8 cellular contexts compared by ENCODE assay signal in the genomic region with DNA sequence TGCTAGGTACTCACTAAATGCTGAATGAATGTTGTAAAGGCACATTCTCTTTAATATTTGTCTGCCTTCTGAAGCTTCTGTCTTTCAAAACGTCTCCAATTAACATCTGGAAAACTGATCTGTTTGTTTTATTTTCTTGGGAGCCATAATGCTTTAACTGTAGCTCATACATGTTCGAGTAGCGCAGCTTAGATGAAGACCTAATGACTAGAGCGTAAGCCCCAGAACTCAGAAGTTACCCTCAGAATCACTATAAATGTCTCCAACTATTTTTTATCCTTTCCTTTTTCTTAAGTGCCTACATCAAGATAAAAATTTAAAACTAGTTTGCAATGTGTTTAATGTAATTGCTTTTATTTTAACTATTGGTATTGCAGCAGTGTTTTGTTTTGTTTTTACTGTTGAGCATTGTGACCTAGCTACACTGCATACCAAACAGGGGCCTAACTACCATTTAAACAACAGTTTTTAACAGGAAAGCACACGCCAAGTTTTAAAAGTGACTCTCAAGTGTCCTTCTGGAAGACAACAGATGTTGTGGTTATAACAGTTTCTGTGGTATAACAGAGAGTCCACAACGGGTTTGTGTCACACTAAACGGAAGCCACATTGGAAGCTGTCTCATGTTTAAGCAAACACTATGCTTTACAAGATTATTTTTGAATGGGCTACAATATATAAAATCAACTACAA. TPM values are rescaled to one million over a fixed set of nuclear protein-coding genes. Genes with fewer than 3 reads are reported as not detected.
A peak's percentile ranks its signal among the peaks of the same experiment; 100 is the strongest.
DNase-seq lines count a peak whose midpoint lies in the region; ATAC-seq and TF ChIP-seq lines count a peak whose summit lies in the region.

No MANE protein-coding gene starts in this region.

- peaks cover 6 to 9% of the 10 kb centered on the region in 2 donors for H3K36me3 Mint-ChIP-seq in activated T-cell treated with anti-CD3 and anti-CD28 coated beads, Interleukin-2, amount 50 U/mL, for 72 hours (ENCODE audit: insufficient read depth in 2 of 2)
- H3K36me3 Mint-ChIP-seq in activated T-cell treated with anti-CD3 and anti-CD28 coated beads, Interleukin-2, amount 50 U/mL, for 24 hours (ENCODE audit: low read depth) = no peaks in the 10 kb centered on the region
- H3K36me3 Mint-ChIP-seq in stimulated activated naive B cell treated with anti-CD40 and anti-IgM and Interleukin-4, amounts not matched to agents 10 μg/mL and 1 μg/mL and 100 μg/mL, for 72 hours = no peaks in the 10 kb centered on the region

- TF ChIP-seq EP300 in suprapubic skin (IDR thresholded peaks at IDR 0.05) = no peak

- no peak for TF ChIP-seq CTCF in suprapubic skin (IDR thresholded peaks at IDR 0.05)

- WGBS in suprapubic skin = 69% methylated on average over 7 of the region's 7 CpGs

- peaks cover 3% of the 10 kb centered on the region for H3K27me3 ChIP-seq in suprapubic skin

- H3K4me1 ChIP-seq in suprapubic skin = no peaks in the 10 kb centered on the region

- peak overlapping the region; percentile 57 for H3K27ac Mint-ChIP-seq in activated T-cell treated with anti-CD3 and anti-CD28 coated beads, Interleukin-2, amount 50 U/mL, for 72 hours
- H3K27ac Mint-ChIP-seq in activated T-cell treated with anti-CD3 and anti-CD28 coated beads, Interleukin-2, amount 50 U/mL, for 24 hours = no peak overlapping the region
- H3K27ac Mint-ChIP-seq in stimulated activated naive B cell treated with anti-CD40 and anti-IgM and Interleukin-4, amounts not matched to agents 10 μg/mL and 1 μg/mL and 100 μg/mL, for 72 hours = no peak overlapping the region

- peak overlapping the region in 1 of 2 donors; percentile 56 for H3K4me3 Mint-ChIP-seq in activated T-cell treated with anti-CD3 and anti-CD28 coated beads, Interleukin-2, amount 50 U/mL, for 72 hours
- H3K4me3 Mint-ChIP-seq in activated T-cell treated with anti-CD3 and anti-CD28 coated beads, Interleukin-2, amount 50 U/mL, for 24 hours = no peak overlapping the region
- H3K4me3 Mint-ChIP-seq in stimulated activated naive B cell treated with anti-CD40 and anti-IgM and Interleukin-4, amounts not matched to agents 10 μg/mL and 1 μg/mL and 100 μg/mL, for 72 hours = no peak overlapping the region

- ATAC-seq in activated T-cell treated with anti-CD3 and anti-CD28 coated beads, Interleukin-2, amount 50 U/mL, for 72 hours (replicated peaks in 1 of 2) = peak; percentile 90 to 94
- peak; percentile 95 for ATAC-seq in HG02870 (IDR thresholded peaks at IDR 0.05; ENCODE audit: unreplicated experiment)
- peak; percentile 88 to 92 for ATAC-seq in stimulated activated naive B cell treated with anti-CD40 and anti-IgM and Interleukin-4, amounts not matched to agents 10 μg/mL and 1 μg/mL and 100 μg/mL, for 72 hours (replicated peaks)

- H3K4me1 Mint-ChIP-seq in activated T-cell treated with anti-CD3 and anti-CD28 coated beads, Interleukin-2, amount 50 U/mL, for 72 hours (ENCODE audit: low read depth) = peaks cover 17% of the 10 kb centered on the region
- H3K4me1 Mint-ChIP-seq in activated T-cell treated with anti-CD3 and anti-CD28 coated beads, Interleukin-2, amount 50 U/mL, for 24 hours (ENCODE audit: low read depth) = peaks cover 18% of the 10 kb centered on the region
- peaks cover 0 to 15% of the 10 kb centered on the region in 2 donors for H3K4me1 Mint-ChIP-seq in stimulated activated naive B cell treated with anti-CD40 and anti-IgM and Interleukin-4, amounts not matched to agents 10 μg/mL and 1 μg/mL and 100 μg/mL, for 72 hours

- peak; percentile 24 to 28 for DNase-seq in activated T-cell treated with anti-CD3 and anti-CD28 coated beads, Interleukin-2, amount 50 U/mL, for 72 hours
- no peak for DNase-seq in activated T-cell treated with anti-CD3 and anti-CD28 coated beads, Interleukin-2, amount 50 U/mL, for 24 hours
- DNase-seq in MV-4-11 (lab: John Stamatoyannopoulos, UW) (peak; percentile 98), ecto neural progenitor cell (ENCODE audit: low spot score) (no peak), suprapubic skin (ENCODE audit: low spot score in 2 of 2) (no peak), iPS-NIHi11 (ENCODE audit: low spot score) (no peak)
- no peak for DNase-seq in stimulated activated naive B cell treated with anti-CD40 and anti-IgM and Interleukin-4, amounts not matched to agents 10 μg/mL and 1 μg/mL and 100 μg/mL, for 72 hours

- peaks cover 19% of the 10 kb centered on the region for H3K27me3 Mint-ChIP-seq in activated T-cell treated with anti-CD3 and anti-CD28 coated beads, Interleukin-2, amount 50 U/mL, for 72 hours (ENCODE audit: low read depth)
- peaks cover 26% of the 10 kb centered on the region for H3K27me3 Mint-ChIP-seq in activated T-cell treated with anti-CD3 and anti-CD28 coated beads, Interleukin-2, amount 50 U/mL, for 24 hours
- no peaks in the 10 kb centered on the region for H3K27me3 Mint-ChIP-seq in stimulated activated naive B cell treated with anti-CD40 and anti-IgM and Interleukin-4, amounts not matched to agents 10 μg/mL and 1 μg/mL and 100 μg/mL, for 72 hours

- H3K36me3 ChIP-seq in suprapubic skin = no peaks in the 10 kb centered on the region

- H3K4me3 ChIP-seq in suprapubic skin = no peak overlapping the region

- TF ChIP-seq POLR2A in suprapubic skin (IDR thresholded peaks at IDR 0.05) = no peak

- peaks cover 6 to 8% of the 10 kb centered on the region in 2 donors for H3K9me3 Mint-ChIP-seq in activated T-cell treated with anti-CD3 and anti-CD28 coated beads, Interleukin-2, amount 50 U/mL, for 72 hours
- peaks cover 8% of the 10 kb centered on the region for H3K9me3 Mint-ChIP-seq in activated T-cell treated with anti-CD3 and anti-CD28 coated beads, Interleukin-2, amount 50 U/mL, for 24 hours
- peaks cover 8 to 11% of the 10 kb centered on the region in 2 donors for H3K9me3 Mint-ChIP-seq in stimulated activated naive B cell treated with anti-CD40 and anti-IgM and Interleukin-4, amounts not matched to agents 10 μg/mL and 1 μg/mL and 100 μg/mL, for 72 hours

- H3K27ac ChIP-seq in suprapubic skin = no peak overlapping the region

- no peaks in the 10 kb centered on the region for H3K9me3 ChIP-seq in suprapubic skin

RNA-seq across cellular contexts. Expression of a gene that starts 42.0 kb away (rescaled TPM):
- 10 to 100 TPM; 15.4 to 17.0 TPM for total RNA-seq in activated T-cell treated with anti-CD3 and anti-CD28 coated beads, Interleukin-2, amount 50 U/mL, for 72 hours
- total RNA-seq in suprapubic skin = 10 to 100 TPM; 17.0 to 29.1 (median 24.6) TPM

RNA-seq across cellular contexts. Expression of a gene that starts 42.1 kb away (rescaled TPM):
- 10 to 100 TPM; 32.0 to 34.6 TPM for total RNA-seq in activated T-cell treated with anti-CD3 and anti-CD28 coated beads, Interleukin-2, amount 50 U/mL, for 72 hours
- 1 to 10 TPM in 3 of 4 donors, under 1 TPM in 1; 0.95 to 3.0 (median 2.2) TPM for total RNA-seq in suprapubic skin

Comparison
In these comparisons a context has a peak if more than half of its experiments do, and no peak if none do; other contexts are left out.
1. DNase-seq: peak in activated T-cell treated with anti-CD3 and anti-CD28 coated beads, Interleukin-2, amount 50 U/mL, for 72 hours (2 of 2) and MV-4-11 (single experiment); none in activated T-cell treated with anti-CD3 and anti-CD28 coated beads, Interleukin-2, amount 50 U/mL, for 24 hours (single experiment), stimulated activated naive B cell treated with anti-CD40 and anti-IgM and Interleukin-4, amounts not matched to agents 10 μg/mL and 1 μg/mL and 100 μg/mL, for 72 hours (single experiment), ecto neural progenitor cell (single experiment), suprapubic skin (0 of 2) and iPS-NIHi11 (single experiment).
2. RNA of a gene that starts 42.1 kb away (total RNA-seq): 32.0 to 34.6 TPM in activated T-cell treated with anti-CD3 and anti-CD28 coated beads, Interleukin-2, amount 50 U/mL, for 72 hours; 0.95 to 3.0 TPM in suprapubic skin; every median in the first group is over 4 times any median in the second.
3. Peak in every context shown above with its lines, with median percentiles within 50 percentile points of each other: ATAC-seq.